Comparison of ENCODE assay signal across 19 cellular contexts in the genomic region with DNA sequence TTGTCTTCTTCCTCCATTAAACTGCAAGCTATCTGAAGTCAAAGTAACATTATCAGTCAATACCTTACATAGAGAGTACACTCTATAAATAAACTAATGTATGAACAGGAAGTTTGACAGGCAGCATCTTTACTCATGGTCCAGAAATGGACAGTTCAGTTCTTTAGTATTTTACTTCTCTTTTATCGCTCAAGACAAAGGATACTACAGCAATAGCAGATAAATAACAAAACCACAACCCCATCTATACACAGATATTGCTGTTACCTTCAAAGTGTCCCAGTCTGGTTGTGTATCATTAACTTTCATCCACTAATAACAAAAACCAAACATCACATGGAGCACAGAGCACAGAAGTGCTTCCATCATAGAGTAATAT. TPM values are rescaled to one million over a fixed set of nuclear protein-coding genes. Genes with fewer than 3 reads are reported as not detected.
A peak's percentile ranks its signal among the peaks of the same experiment; 100 is the strongest.
DNase-seq lines count a peak whose midpoint lies in the region; ATAC-seq lines count a peak whose summit lies in the region.
"Had no signal": no experiment of that assay in that cellular context is flagged by ENCODE, and none has a peak within 500 bp of the region (broad histone marks: within the 10 kb centered on the region; RNA-seq: fewer than 3 reads in every experiment).

No MANE protein-coding gene starts in this region.

- no peaks in the 10 kb centered on the region for H3K36me3 ChIP-seq in SJCRH30
- H3K36me3 ChIP-seq: esophagus muscularis mucosa, neural progenitor cell, vagina had no signal

- ATAC-seq in GM18517 (IDR thresholded peaks at IDR 0.05; ENCODE audit: unreplicated experiment) (peak; percentile 70), GM19438 (IDR thresholded peaks at IDR 0.05; ENCODE audit: low read depth, unreplicated experiment) (peak; percentile 76), HG02938 (IDR thresholded peaks at IDR 0.05; ENCODE audit: unreplicated experiment) (peak; percentile 83), HG03520 (IDR thresholded peaks at IDR 0.05; ENCODE audit: unreplicated experiment) (peak; percentile 64), GM21423 (IDR thresholded peaks at IDR 0.05; ENCODE audit: unreplicated experiment) (no peak)

- no peaks in the 10 kb centered on the region for H3K9me3 ChIP-seq in SJCRH30 (replicated peaks)
- H3K9me3 ChIP-seq: esophagus muscularis mucosa, vagina had no signal

- H3K27me3 ChIP-seq in SJCRH30, result no peaks in the 10 kb centered on the region
- H3K27me3 ChIP-seq: dorsolateral prefrontal cortex, esophagus muscularis mucosa, neural progenitor cell, vagina had no signal

- no peak overlapping the region for H3K4me3 ChIP-seq in SJCRH30
- H3K4me3 ChIP-seq: dorsolateral prefrontal cortex, esophagus muscularis mucosa, K562, neural progenitor cell, smooth muscle cell, vagina had no signal

- H3K4me1 ChIP-seq in SJCRH30, result no peaks in the 10 kb centered on the region
- H3K4me1 ChIP-seq: vagina had no signal

- DNase-seq in SJCRH30 (no peak), NCI-H82 treated with DMSO at 0.1 percent for 48 hours (lab: John Stamatoyannopoulos, UW; ENCODE audit: unreplicated experiment) (no peak), SHP77 (lab: John Stamatoyannopoulos, UW) (no peak)
- DNase-seq: activated CD4-positive, alpha-beta T cell treated with anti-CD3 and anti-CD28 coated beads, Interleukin-2, amount 10 ng/mL, durations not matched to agents 7 days and 5 days; caudate nucleus; dorsolateral prefrontal cortex; NCI-H2029 treated with DMSO at 0.1 percent for 48 hours; NCI-H446; stimulated activated CD8-positive, alpha-beta memory T cell treated with anti-CD3 and anti-CD28 coated beads, Interleukin-4, amount 100 ng/mL, for 48 hours had no signal

- no peak overlapping the region for H3K27ac ChIP-seq in SJCRH30
- H3K27ac ChIP-seq: dorsolateral prefrontal cortex, esophagus muscularis mucosa, neural progenitor cell, vagina had no signal

RNA-seq across cellular contexts. Expression of a gene that starts 46.4 kb away (rescaled TPM):
- total RNA-seq in SJCRH30 (2014; rRNA removed; shearing (Covaris generic)), result not detected in 2 replicates
